In genomic region chr13:21297914-21298831, GRCh38 we compare ENCODE assay signal across 8 cellular contexts.
A peak's percentile ranks its signal among the peaks of the same experiment; 100 is the strongest.
DNase-seq lines count a peak whose midpoint lies in the region; ATAC-seq and FAIRE-seq lines count a peak whose summit lies in the region.

No MANE protein-coding gene starts in this region.

- ATAC-seq in HG03442 (IDR thresholded peaks at IDR 0.05; ENCODE audit: unreplicated experiment) (peak; percentile 92), left colon (peak; percentile 98)

- intact Hi-C loops in left colon (cut with DNase I, micrococcal nuclease) = loop anchor here in 1 of 2 donors (5.0 kb wide), 1 partner anchor 356 kb away; no protein-coding TSS in a partner anchor

- no peaks in the 10 kb centered on the region for H3K9me3 ChIP-seq in BLaER1

- peaks cover 7% of the 10 kb centered on the region for H3K36me3 ChIP-seq in BLaER1

- peak overlapping the region; percentile 96 for H3K4me3 ChIP-seq in BLaER1

- no peak overlapping the region; the same call in 1 of the 2 replicates for H3K27ac ChIP-seq in BLaER1

- 0 out of 2 replicates have a peak, but pooled peaks cover 8% of the 10 kb centered on the region for H4K20me1 ChIP-seq in BLaER1

- peak; percentile 97 for FAIRE-seq in GM19239 (lab: Jason Lieb, UNC)

- peak; percentile 83 for DNase-seq in GM19239 (ENCODE audit: insufficient read length, low spot score)
- DNase-seq in NCI-H510A (lab: John Stamatoyannopoulos, UW) = peak; percentile 62
- DNase-seq in activated CD4-positive, alpha-beta T cell treated with anti-CD3 and anti-CD28 coated beads for 48 hours = peak; percentile 90
- DNase-seq in cortex of kidney (lab: John Stamatoyannopoulos, UW) = peak; percentile 36
- DNase-seq in left colon = peak; percentile 83 to 88
- DNase-seq in stimulated activated CD4-positive, alpha-beta T cell treated with anti-CD3 and anti-CD28 coated beads, Interleukin-1b, Interleukin-23, amount 100 ng/mL, for 4 hours (ENCODE audit: low read depth in 2 of 2) = peak; percentile 74 to 82

- peak overlapping the region; percentile 81 for H3K9ac ChIP-seq in BLaER1

- no peaks in the 10 kb centered on the region for H3K27me3 ChIP-seq in BLaER1

- H3K4me2 ChIP-seq in BLaER1 = peak overlapping the region; percentile 88

- peaks cover 26% of the 10 kb centered on the region for H3K4me1 ChIP-seq in BLaER1

Comparison
In these comparisons a context has a peak if more than half of its experiments do, and no peak if none do; other contexts are left out.
1. DNase-seq: peak in every context shown above with its lines; median percentile 90 in activated CD4-positive, alpha-beta T cell treated with anti-CD3 and anti-CD28 coated beads for 48 hours; 86 in left colon; 83 in GM19239; 78 in stimulated activated CD4-positive, alpha-beta T cell treated with anti-CD3 and anti-CD28 coated beads, Interleukin-1b, Interleukin-23, amount 100 ng/mL, for 4 hours; 62 in NCI-H510A; 36 in cortex of kidney.